In genomic region chr11:313787-314547, GRCh38 we compare ENCODE assay signal across 8 cellular contexts. TPM values are rescaled to one million over a fixed set of nuclear protein-coding genes. Genes with fewer than 3 reads are reported as not detected.
DNase-seq lines count a peak whose midpoint lies in the region; ATAC-seq and TF ChIP-seq lines count a peak whose summit lies in the region.

Gene IFITM1 (plus strand): TSS chr11:314040. CDS start chr11:314171, 131 bp downstream.

- TF ChIP-seq CTCF in body of pancreas (IDR thresholded peaks at IDR 0.05), result no peak

- H3K4me1 ChIP-seq in body of pancreas (peaks cover 23% of the 10 kb centered on the region), iPS-20b (ENCODE audit: insufficient read depth, low read length) (peaks cover 41% of the 10 kb centered on the region)

- TF ChIP-seq POLR2A in body of pancreas (IDR thresholded peaks at IDR 0.05), result peak in 2 of 3 donors; percentile 55 to 66

- ATAC-seq in body of pancreas, result no peak

- no peaks in the 10 kb centered on the region for H3K9me3 ChIP-seq in body of pancreas
- H3K9me3 ChIP-seq in iPS-20b (ENCODE audit: insufficient read depth, low read depth, low read length), result no peaks in the 10 kb centered on the region

- peak within 1 kb of the TSS; percentile 83 for H3K9ac ChIP-seq in iPS-20b (ENCODE audit: low read depth, low read length)

- peak within 1 kb of the TSS in 3 of 4 donors; percentile 26 to 68 (median 47) for H3K27ac ChIP-seq in body of pancreas
- H3K27ac ChIP-seq in iPS-20b (ENCODE audit: low read length), result peak within 1 kb of the TSS; percentile 9

- H3K4me3 ChIP-seq in H7 (ENCODE audit: insufficient read depth, low read depth, low read length) (peak within 1 kb of the TSS; percentile 91), body of pancreas (no peak within 1 kb of the TSS), iPS-20b (ENCODE audit: low read length) (peak within 1 kb of the TSS; percentile 91)

- WGBS in body of pancreas, 2 donors, result 45 to 70% methylated on average over 11 to 18 of the region's 18 CpGs

- peaks cover 5% of the 10 kb centered on the region; the same call in 1 of the 2 replicates for H3K27me3 ChIP-seq in H7 (ENCODE audit: control insufficient read depth, insufficient read depth, low read length)
- peaks cover 0 to 18% of the 10 kb centered on the region in 2 donors for H3K27me3 ChIP-seq in body of pancreas
- peaks cover 39% of the 10 kb centered on the region for H3K27me3 ChIP-seq in iPS-20b (ENCODE audit: insufficient read depth, low read length)

- DNase-seq in EL (peak; percentile 92), H7 (peak; percentile 88), SKM-1 treated with dmso at 0.1 percent for 144 hours (lab: John Stamatoyannopoulos, UW; ENCODE audit: unreplicated experiment) (peak; percentile 65), body of pancreas (no peak), middle frontal gyrus (ENCODE audit: extremely low spot score, low spot score) (no peak), NCI-H2196 (lab: John Stamatoyannopoulos, UW; ENCODE audit: unreplicated experiment) (no peak)
- peak; percentile 70 for DNase-seq in stimulated activated CD8-positive, alpha-beta memory T cell treated with anti-CD3 and anti-CD28 coated beads, Interleukin-4, amount 100 ng/mL, for 48 hours

- intact Hi-C loops in body of pancreas (cut with DNase I), result no loop called here

- H3K36me3 ChIP-seq in H7 (replicated peaks; ENCODE audit: control insufficient read depth, insufficient read depth, low read length) (peaks cover 5% of the 10 kb centered on the region), body of pancreas (replicated peaks in 1 of 2; ENCODE audit: insufficient read depth in 1 of 2, low read depth in 2 of 2) (no peaks in the 10 kb centered on the region), iPS-20b (ENCODE audit: insufficient read depth, low read depth, low read length) (0 out of 2 replicates have a peak, but pooled peaks cover 5% of the 10 kb centered on the region)

RNA-seq across cellular contexts. Expression of gene IFITM1, which starts in this region (rescaled TPM):
- 1,398 and 1,404 TPM in 2 replicates for total RNA-seq in H7 (2014; rRNA removed; shearing (Covaris generic))
- 10 to 100 TPM; 31.0 to 39.7 TPM for total RNA-seq in body of pancreas

Comparison
In these comparisons a context has a peak if more than half of its experiments do, and no peak if none do; other contexts are left out.
1. RNA of gene IFITM1 (total RNA-seq): 1,398 to 1,404 TPM in H7; 31.0 to 39.7 TPM in body of pancreas; every median in the first group is over 10 times any median in the second.
2. DNase-seq: peak in EL (single experiment), H7 (single experiment), SKM-1 treated with dmso at 0.1 percent for 144 hours (single experiment) and stimulated activated CD8-positive, alpha-beta memory T cell treated with anti-CD3 and anti-CD28 coated beads, Interleukin-4, amount 100 ng/mL, for 48 hours (single experiment); none in body of pancreas (0 of 4), middle frontal gyrus (single experiment) and NCI-H2196 (single experiment).
3. H3K4me3 ChIP-seq: peak in H7 (single experiment) and iPS-20b (single experiment); none in body of pancreas (0 of 2).